In genomic region chr22:37501610-37502341, GRCh38 we compare ENCODE assay signal across 8 cellular contexts. TPM values are rescaled to one million over a fixed set of nuclear protein-coding genes. Genes with fewer than 3 reads are reported as not detected.
DNase-seq lines count a peak whose midpoint lies in the region; ATAC-seq and TF ChIP-seq lines count a peak whose summit lies in the region.

No MANE protein-coding gene starts in this region.

- peak overlapping the region; percentile 90 for H3K27ac ChIP-seq in left ventricle myocardium inferior (replicated peaks)

- H3K4me1 ChIP-seq in left ventricle myocardium inferior = peaks cover 99% of the 10 kb centered on the region
- peaks cover 45% of the 10 kb centered on the region for H3K4me1 ChIP-seq in skeletal muscle satellite cell (ENCODE audit: control insufficient read depth, insufficient read depth, low read length)

- DNase-seq in HK-2 (ENCODE audit: unreplicated experiment) (peak; percentile 84), T-helper 17 cell (no peak), left ventricle myocardium inferior (peak; percentile 67), NCI-H2171 treated with DMSO at 0.1 percent for 48 hours (lab: John Stamatoyannopoulos, UW) (no peak)

- peak overlapping the region; percentile 28 for H3K4me2 ChIP-seq in skeletal muscle satellite cell (ENCODE audit: low read length)

- intact Hi-C loops in left ventricle myocardium inferior (cut with micrococcal nuclease) = no loop called here

- H3K9me3 ChIP-seq in T-helper 17 cell (ENCODE audit: control insufficient read depth, low read length, poor library complexity, severe bottlenecking) (no peaks in the 10 kb centered on the region), left ventricle myocardium inferior (replicated peaks) (no peaks in the 10 kb centered on the region), skeletal muscle satellite cell (replicated peaks; ENCODE audit: low read length) (no peaks in the 10 kb centered on the region)

- peaks cover 5% of the 10 kb centered on the region for H3K27me3 Mint-ChIP-seq in T-helper 17 cell

- H3K4me1 Mint-ChIP-seq in T-helper 17 cell = peaks cover 21% of the 10 kb centered on the region

- TF ChIP-seq CTCF in left ventricle myocardium inferior (IDR thresholded peaks at IDR 0.05; ENCODE audit: borderline replicate concordance) = no peak

- peaks cover 26% of the 10 kb centered on the region for H3K27me3 ChIP-seq in left ventricle myocardium inferior (ENCODE audit: low read depth)
- H3K27me3 ChIP-seq in skeletal muscle satellite cell (ENCODE audit: control insufficient read depth, insufficient read depth, low read length) = no peaks in the 10 kb centered on the region

- peaks cover 19% of the 10 kb centered on the region for H3K36me3 ChIP-seq in left ventricle myocardium inferior
- peaks cover 45% of the 10 kb centered on the region for H3K36me3 ChIP-seq in skeletal muscle satellite cell (ENCODE audit: insufficient read depth, low read length)

- H3K4me3 Mint-ChIP-seq in T-helper 17 cell = peak overlapping the region; percentile 45

- ATAC-seq in T-helper 17 cell = no peak
- no peak for ATAC-seq in GM18870 (IDR thresholded peaks at IDR 0.05; ENCODE audit: unreplicated experiment)
- ATAC-seq in HG02642 (IDR thresholded peaks at IDR 0.05; ENCODE audit: poor library complexity, unreplicated experiment) = no peak
- no peak for ATAC-seq in HG03520 (IDR thresholded peaks at IDR 0.05; ENCODE audit: unreplicated experiment)

- peak overlapping the region; percentile 32 for H3K4me3 ChIP-seq in left ventricle myocardium inferior
- H3K4me3 ChIP-seq in skeletal muscle satellite cell (ENCODE audit: low read length) = peak overlapping the region; percentile 30

- H3K36me3 Mint-ChIP-seq in T-helper 17 cell (ENCODE audit: low read depth) = no peaks in the 10 kb centered on the region

- H3K9ac ChIP-seq in skeletal muscle satellite cell (ENCODE audit: low read depth, low read length) = peak overlapping the region; percentile 28

- H3K27ac Mint-ChIP-seq in T-helper 17 cell = no peak overlapping the region

RNA-seq across cellular contexts. Expression of gene MFNG, which starts 15.6 kb away (rescaled TPM):
- total RNA-seq in T-helper 17 cell = 100 to 1,000 TPM; 139 to 150 TPM
- 11.8 TPM for total RNA-seq in left ventricle myocardium inferior
- total RNA-seq in skeletal muscle satellite cell (2012; rRNA removed) = 0.44 TPM in 1 of 2 replicates, not detected in the other

RNA-seq across cellular contexts. Expression of gene CARD10, which starts 17.4 kb away (rescaled TPM):
- total RNA-seq in T-helper 17 cell = under 1 TPM; 0.12 to 0.31 TPM
- total RNA-seq in left ventricle myocardium inferior = 9.0 TPM
- total RNA-seq in skeletal muscle satellite cell (2012; rRNA removed) = 24.8 and 28.6 TPM in 2 replicates

RNA-seq across cellular contexts. Expression of gene CDC42EP1, which starts 58.5 kb away (rescaled TPM):
- total RNA-seq in T-helper 17 cell (not detected), left ventricle myocardium inferior (17.7 TPM)
- 23.8 and 28.0 TPM in 2 replicates for total RNA-seq in skeletal muscle satellite cell (2012; rRNA removed)

Comparison
In these comparisons a context has a peak if more than half of its experiments do, and no peak if none do; other contexts are left out.
1. DNase-seq: peak in HK-2 (single experiment) and left ventricle myocardium inferior (single experiment); none in T-helper 17 cell (0 of 3) and NCI-H2171 treated with DMSO at 0.1 percent for 48 hours (single experiment).
2. RNA of gene MFNG, which starts 15.6 kb away (total RNA-seq): 139 to 150 TPM in T-helper 17 cell; 11.8 TPM in left ventricle myocardium inferior (single experiment); every median in the first group is over 10 times any median in the second.
3. RNA of gene CDC42EP1, which starts 58.5 kb away (total RNA-seq): 17.7 TPM in left ventricle myocardium inferior (single experiment); not detected in T-helper 17 cell; every median in the first group is over 10 times any median in the second.